ENCODE assay signal across 17 cellular contexts in the genomic region with DNA sequence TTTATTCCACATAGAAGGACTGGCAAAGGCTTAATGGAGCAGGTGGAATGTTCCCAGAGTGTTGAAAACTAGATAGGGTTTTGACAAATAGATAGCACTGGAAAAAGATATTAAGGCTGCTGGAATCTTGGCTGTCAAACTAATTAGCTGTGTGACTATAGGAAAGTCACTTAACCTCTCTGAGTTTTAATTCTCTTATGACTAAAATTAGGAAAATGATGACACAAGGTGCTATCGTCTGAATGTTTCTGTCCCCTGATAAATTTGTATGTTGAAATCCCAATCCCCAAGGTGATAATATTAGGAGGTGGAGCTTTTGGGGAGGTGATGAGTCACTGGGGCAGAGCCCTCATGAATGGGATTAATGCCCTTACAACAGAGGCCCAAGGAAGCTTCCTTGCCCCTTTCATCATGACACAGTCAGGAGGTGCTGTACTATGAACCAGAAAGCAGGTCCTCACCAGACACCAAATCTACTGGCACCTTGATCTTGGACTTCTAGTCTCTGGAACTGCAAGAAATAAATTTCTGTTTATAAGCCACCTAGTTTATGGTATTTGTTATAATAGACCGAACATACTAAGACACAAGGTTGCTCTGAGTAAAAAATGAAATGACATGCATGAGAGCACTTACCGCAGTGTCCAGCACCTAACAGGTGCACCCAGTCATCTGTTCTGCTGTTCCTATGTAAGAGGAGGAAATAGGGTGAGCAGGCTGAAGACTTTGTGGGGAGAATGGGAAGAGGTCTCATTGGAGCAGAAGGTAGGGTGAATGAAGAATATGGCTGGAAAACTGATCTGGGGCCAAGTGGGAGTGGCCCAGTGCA. TPM values are rescaled to one million over a fixed set of nuclear protein-coding genes. Genes with fewer than 3 reads are reported as not detected.
DNase-seq lines count a peak whose midpoint lies in the region; ATAC-seq and TF ChIP-seq lines count a peak whose summit lies in the region.
"Had no signal": no experiment of that assay in that cellular context is flagged by ENCODE, and none has a peak within 500 bp of the region (broad histone marks: within the 10 kb centered on the region; RNA-seq: fewer than 3 reads in every experiment).

No MANE protein-coding gene starts in this region.

- H3K4me3 ChIP-seq in mesenchymal stem cell (ENCODE audit: insufficient read depth in 1 of 2, low read depth in 1 of 2, low read length in 2 of 2): no peak overlapping the region
- no peak overlapping the region for H3K4me3 ChIP-seq in right atrium auricular region
- H3K4me3 ChIP-seq: cardiac muscle cell had no signal

- H2BK12ac ChIP-seq in mesenchymal stem cell (ENCODE audit: low read length in 2 of 2): no peak overlapping the region

- H3K9me3 Mint-ChIP-seq in activated CD8-positive, alpha-beta memory T cell treated with anti-CD3 and anti-CD28 coated beads, Interleukin-2, amount 10 ng/mL, durations not matched to agents 7 days and 5 days (ENCODE audit: low read depth): peaks cover 6% of the 10 kb centered on the region

- no peak for TF ChIP-seq CTCF in right atrium auricular region (IDR thresholded peaks at IDR 0.05)

- no peaks in the 10 kb centered on the region for H3K79me1 ChIP-seq in mesenchymal stem cell (replicated peaks; ENCODE audit: low read length, poor library complexity, severe bottlenecking)

- H2BK5ac ChIP-seq in mesenchymal stem cell (ENCODE audit: low read depth, low read length, poor library complexity, severe bottlenecking): no peak overlapping the region

- in situ Hi-C loops in ACHN (cut with HindIII; ENCODE audit: low pct_ligation_motif_present, low pct_unique_long_range_greater_than_20kb, low sequenced_read_pairs): no loop called here

- H3K27me3 ChIP-seq in mesenchymal stem cell (ENCODE audit: control insufficient read depth in 1 of 2, insufficient read depth in 1 of 2, low read length in 2 of 2) (peaks cover 0 to 18% of the 10 kb centered on the region in 2 experiments), right atrium auricular region (no peaks in the 10 kb centered on the region)
- H3K27me3 ChIP-seq: cardiac muscle cell had no signal

- H4K91ac ChIP-seq in mesenchymal stem cell (ENCODE audit: low read length): no peak overlapping the region

- H3K18ac ChIP-seq in mesenchymal stem cell (ENCODE audit: low read depth in 1 of 2, low read length in 2 of 2): no peak overlapping the region

- no peak overlapping the region for H3K14ac ChIP-seq in mesenchymal stem cell (ENCODE audit: low read length in 2 of 2)

- H3K4me1 Mint-ChIP-seq in activated CD8-positive, alpha-beta memory T cell treated with anti-CD3 and anti-CD28 coated beads, Interleukin-2, amount 10 ng/mL, durations not matched to agents 7 days and 5 days: peaks cover 19% of the 10 kb centered on the region

- H2BK120ac ChIP-seq in mesenchymal stem cell (ENCODE audit: low read depth, low read length): no peak overlapping the region

- no peak overlapping the region for H3K27ac ChIP-seq in mesenchymal stem cell (ENCODE audit: low read length, poor library complexity, severe bottlenecking)
- no peak overlapping the region for H3K27ac ChIP-seq in right atrium auricular region
- H3K27ac ChIP-seq: cardiac muscle cell, KMS-11, neutrophil had no signal

- 91% methylated on average over 3 of the region's 3 CpGs for WGBS in mesenchymal stem cell

- peaks cover 3% of the 10 kb centered on the region for H3K4me1 ChIP-seq in mesenchymal stem cell (ENCODE audit: control insufficient read depth, insufficient read depth, low read depth, low read length)
- peaks cover 0 to 9% of the 10 kb centered on the region in 2 donors for H3K4me1 ChIP-seq in right atrium auricular region

- ATAC-seq in GM18511 (IDR thresholded peaks at IDR 0.05; ENCODE audit: unreplicated experiment) (peak; percentile 76), GM21529 (IDR thresholded peaks at IDR 0.05; ENCODE audit: unreplicated experiment) (peak; percentile 83), HG03354 (IDR thresholded peaks at IDR 0.05; ENCODE audit: poor library complexity, severe bottlenecking, unreplicated experiment) (peak; percentile 72), HG03521 (IDR thresholded peaks at IDR 0.05; ENCODE audit: unreplicated experiment) (no peak)
- no peak for ATAC-seq in activated CD8-positive, alpha-beta memory T cell treated with anti-CD3 and anti-CD28 coated beads, Interleukin-2, amount 10 ng/mL, durations not matched to agents 7 days and 5 days
- ATAC-seq: right cardiac atrium had no signal

- H3K9me3 ChIP-seq in mesenchymal stem cell (ENCODE audit: control insufficient read depth, low read length) (no peaks in the 10 kb centered on the region), right atrium auricular region (no peaks in the 10 kb centered on the region)
- H3K9me3 ChIP-seq: neutrophil had no signal

- H3K27me3 Mint-ChIP-seq in activated CD8-positive, alpha-beta memory T cell treated with anti-CD3 and anti-CD28 coated beads, Interleukin-2, amount 10 ng/mL, durations not matched to agents 7 days and 5 days: peaks cover 27% of the 10 kb centered on the region

- no peak overlapping the region for H2BK15ac ChIP-seq in mesenchymal stem cell (ENCODE audit: low read depth, poor library complexity, severe bottlenecking)

- no peaks in the 10 kb centered on the region for H3K36me3 ChIP-seq in mesenchymal stem cell (ENCODE audit: control insufficient read depth in 1 of 2, insufficient read depth in 2 of 2, low read depth in 1 of 2, low read length in 2 of 2)
- no peaks in the 10 kb centered on the region for H3K36me3 ChIP-seq in right atrium auricular region
- H3K36me3 ChIP-seq: cardiac muscle cell, neutrophil had no signal

- H3K9ac ChIP-seq in mesenchymal stem cell (ENCODE audit: low read length): peak overlapping the region; percentile 4
- H3K9ac ChIP-seq: KMS-11 had no signal

- H3K4me3 Mint-ChIP-seq in activated CD8-positive, alpha-beta memory T cell treated with anti-CD3 and anti-CD28 coated beads, Interleukin-2, amount 10 ng/mL, durations not matched to agents 7 days and 5 days: no peak overlapping the region
- H3K4me3 Mint-ChIP-seq: activated CD4-positive, alpha-beta memory T cell treated with anti-CD3 and anti-CD28 coated beads for 36 hours had no signal

- H3K4ac ChIP-seq in mesenchymal stem cell (ENCODE audit: low read depth in 1 of 2, low read length in 2 of 2): no peak overlapping the region

- H2AK5ac ChIP-seq in mesenchymal stem cell (ENCODE audit: low read length, severe bottlenecking): no peak overlapping the region

- H3K27ac Mint-ChIP-seq in activated CD8-positive, alpha-beta memory T cell treated with anti-CD3 and anti-CD28 coated beads, Interleukin-2, amount 10 ng/mL, durations not matched to agents 7 days and 5 days: no peak overlapping the region
- H3K27ac Mint-ChIP-seq: activated CD4-positive, alpha-beta memory T cell treated with anti-CD3 and anti-CD28 coated beads for 36 hours had no signal

- no peak overlapping the region for H2AFZ ChIP-seq in mesenchymal stem cell (ENCODE audit: low read depth, low read length)

- no peak overlapping the region for H3K23ac ChIP-seq in mesenchymal stem cell (ENCODE audit: low read length in 2 of 2)

- peaks cover 9% of the 10 kb centered on the region for H3K36me3 Mint-ChIP-seq in activated CD8-positive, alpha-beta memory T cell treated with anti-CD3 and anti-CD28 coated beads, Interleukin-2, amount 10 ng/mL, durations not matched to agents 7 days and 5 days
- H3K36me3 Mint-ChIP-seq: activated CD4-positive, alpha-beta memory T cell treated with anti-CD3 and anti-CD28 coated beads for 36 hours had no signal

- DNase-seq in mesenchymal stem cell (no peak), ACHN (no peak), right atrium auricular region (ENCODE audit: low spot score) (no peak)
- DNase-seq in activated CD8-positive, alpha-beta memory T cell treated with anti-CD3 and anti-CD28 coated beads, Interleukin-2, amount 10 ng/mL, durations not matched to agents 7 days and 5 days: no peak
- DNase-seq: activated CD4-positive, alpha-beta memory T cell treated with anti-CD3 and anti-CD28 coated beads for 36 hours; GOT3; NCI-H1105 treated with DMSO at 0.1 percent for 48 hours; NCI-H2171; right cardiac atrium had no signal

- H4K8ac ChIP-seq in mesenchymal stem cell (ENCODE audit: low read length): no peak overlapping the region

- no peak overlapping the region for H3K4me2 ChIP-seq in mesenchymal stem cell (ENCODE audit: low read length, poor library complexity, severe bottlenecking)
- H3K4me2 ChIP-seq: KMS-11 had no signal

- CTCF ChIA-PET in activated CD8-positive, alpha-beta memory T cell treated with anti-CD3 and anti-CD28 coated beads, Interleukin-2, amount 10 ng/mL, durations not matched to agents 7 days and 5 days (lab: Charles Lee): no interaction called here

RNA-seq across cellular contexts. Expression of gene DISP1, which starts 26.3 kb away (rescaled TPM):
- 2.6 TPM for polyA plus RNA-seq in mesenchymal stem cell (2013, experiment 1 of 2)
- 2.5 TPM for polyA plus RNA-seq in mesenchymal stem cell (2013, experiment 2 of 2)
- 1 to 10 TPM; 1.5 to 2.0 TPM for total RNA-seq in activated CD8-positive, alpha-beta memory T cell treated with anti-CD3 and anti-CD28 coated beads, Interleukin-2, amount 10 ng/mL, durations not matched to agents 7 days and 5 days
- 1 to 10 TPM; 6.2 to 8.3 TPM for total RNA-seq in right atrium auricular region

RNA-seq across cellular contexts. Expression of gene FAM177B, which starts 51.5 kb away (rescaled TPM):
- not detected for polyA plus RNA-seq in mesenchymal stem cell (2013, experiment 1 of 2)
- polyA plus RNA-seq in mesenchymal stem cell (2013, experiment 2 of 2): not detected
- under 1 TPM in 1 of 2 experiments, not detected in 1; 0.19 TPM for total RNA-seq in activated CD8-positive, alpha-beta memory T cell treated with anti-CD3 and anti-CD28 coated beads, Interleukin-2, amount 10 ng/mL, durations not matched to agents 7 days and 5 days
- not detected for total RNA-seq in right atrium auricular region
- total RNA-seq: activated CD4-positive, alpha-beta memory T cell treated with anti-CD3 and anti-CD28 coated beads for 36 hours; cardiac muscle cell had no signal
- polyA plus RNA-seq: cardiac muscle cell, keratinocyte had no signal

Comparison
In these comparisons a context has a peak if more than half of its experiments do, and no peak if none do; other contexts are left out.
1. ATAC-seq: peak in GM18511 (single experiment), GM21529 (single experiment) and HG03354 (single experiment); none in HG03521 (single experiment) and activated CD8-positive, alpha-beta memory T cell treated with anti-CD3 and anti-CD28 coated beads, Interleukin-2, amount 10 ng/mL, durations not matched to agents 7 days and 5 days (single experiment).